ENCODE assay signal across 8 cellular contexts in genomic region chr14:104687601-104688504, GRCh38. TPM values are rescaled to one million over a fixed set of nuclear protein-coding genes. Genes with fewer than 3 reads are reported as not detected.
DNase-seq lines count a peak whose midpoint lies in the region; ATAC-seq and TF ChIP-seq lines count a peak whose summit lies in the region.

No MANE protein-coding gene starts in this region.

- H3K27ac ChIP-seq in temporal lobe (ENCODE audit: low read depth, low read length), result peak overlapping the region; percentile 94

- no peak for TF ChIP-seq CTCF in GM13976 (IDR thresholded peaks at IDR 0.05; ENCODE audit: borderline replicate concordance, control extremely low read depth, extremely low read depth, insufficient read depth, missing control alignments)

- in situ Hi-C loops in GM13976 (cut with MboI; ENCODE audit: low sequenced_read_pairs, unreplicated experiment), result no loop called here

- DNase-seq in COLO668 (lab: John Stamatoyannopoulos, UW; ENCODE audit: unreplicated experiment) (peak; percentile 94), LHCN-M2 (ENCODE audit: low read depth) (peak; percentile 84), astrocyte of the hippocampus (ENCODE audit: low read depth, low spot score) (peak; percentile 87), left kidney (ENCODE audit: low read depth, low spot score) (peak; percentile 79), GM13976 (ENCODE audit: low spot score) (no peak)

- ATAC-seq in GM19467 (IDR thresholded peaks at IDR 0.05; ENCODE audit: unreplicated experiment), result no peak
- ATAC-seq in GM21619 (IDR thresholded peaks at IDR 0.05; ENCODE audit: unreplicated experiment), result no peak

RNA-seq across cellular contexts. Expression of gene INF2, which starts 1.6 kb away (rescaled TPM):
- total RNA-seq in LHCN-M2 (2014; rRNA removed), result 78.1 and 87.8 TPM in 2 replicates
- polyA plus RNA-seq in LHCN-M2 (2012), result 82.4 TPM
- 15.0 TPM for total RNA-seq in temporal lobe

RNA-seq across cellular contexts. Expression of gene ADSS1, which starts 36.2 kb away (rescaled TPM):
- total RNA-seq in LHCN-M2 (2014; rRNA removed), result 2.5 and 2.8 TPM in 2 replicates
- 6.1 TPM for polyA plus RNA-seq in LHCN-M2 (2012)
- 2.0 TPM for total RNA-seq in temporal lobe
